In the genomic region with DNA sequence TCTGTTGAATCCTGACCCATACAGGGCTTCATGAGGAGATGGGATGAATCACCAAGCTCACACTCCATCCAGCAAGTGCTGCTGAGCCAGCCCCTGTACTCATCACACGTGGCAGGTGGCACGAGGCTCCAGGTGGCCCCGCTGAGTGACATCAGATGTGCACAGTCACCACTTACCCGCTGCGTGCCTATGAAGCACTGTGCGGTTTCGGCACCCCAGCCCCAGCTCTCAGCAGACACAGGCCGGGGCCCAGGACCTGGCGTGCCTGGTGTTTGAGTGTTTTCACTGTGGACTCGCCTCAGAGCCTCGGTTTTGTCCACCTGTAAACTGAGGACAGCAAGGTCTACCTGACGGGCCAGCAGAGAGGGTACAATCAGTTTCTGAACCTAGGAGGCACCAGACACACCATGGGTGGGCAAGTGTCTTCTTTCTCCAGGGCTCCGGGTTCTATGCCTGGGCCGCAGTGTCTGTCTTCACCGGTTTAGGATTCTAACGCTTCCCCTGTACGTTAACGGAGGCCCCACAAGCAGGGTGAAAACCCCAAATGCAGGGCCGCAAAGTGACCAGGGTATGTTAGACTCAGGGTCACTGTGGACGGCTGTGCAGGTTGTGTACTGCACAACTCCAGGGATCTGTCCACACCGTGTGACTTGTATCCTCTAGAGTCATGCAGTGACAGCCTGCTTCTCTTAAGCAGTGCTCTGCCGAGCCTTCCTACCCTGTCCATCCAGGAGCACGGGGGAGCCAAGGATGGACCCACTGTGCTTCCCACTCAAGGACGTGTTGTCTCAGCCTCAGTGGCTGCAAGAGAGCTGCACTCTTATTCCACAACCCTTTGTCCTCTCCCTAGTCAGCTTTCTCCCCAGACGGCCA, we compare ENCODE assay signal across 16 cellular contexts. TPM values are rescaled to one million over a fixed set of nuclear protein-coding genes. Genes with fewer than 3 reads are reported as not detected.
DNase-seq lines count a peak whose midpoint lies in the region; ATAC-seq and TF ChIP-seq lines count a peak whose summit lies in the region.
"Had no signal": no experiment of that assay in that cellular context is flagged by ENCODE, and none has a peak within 500 bp of the region (broad histone marks: within the 10 kb centered on the region; RNA-seq: fewer than 3 reads in every experiment).

No MANE protein-coding gene starts in this region.

- H3K27me3 ChIP-seq in right atrium auricular region (no peaks in the 10 kb centered on the region), left ventricle myocardium inferior (ENCODE audit: low read depth) (peaks cover 50% of the 10 kb centered on the region), lung (ENCODE audit: control insufficient read depth, insufficient read depth) (no peaks in the 10 kb centered on the region), vagina (no peaks in the 10 kb centered on the region), gastrocnemius medialis (peaks cover 10 to 14% (median 12%) of the 10 kb centered on the region in 3 donors)
- H3K27me3 ChIP-seq: neural progenitor cell had no signal

- H3K27ac ChIP-seq in right atrium auricular region = no peak overlapping the region
- H3K27ac ChIP-seq in left ventricle myocardium inferior (replicated peaks) = no peak overlapping the region
- 0 out of 2 replicates have a peak overlapping the region, but pooled peaks have one; percentile 11 for H3K27ac ChIP-seq in SK-N-MC
- H3K27ac ChIP-seq in lung (ENCODE audit: low read depth in 1 of 2, low read length in 1 of 2) = no peak overlapping the region
- no peak overlapping the region for H3K27ac ChIP-seq in vagina
- H3K27ac ChIP-seq in gastrocnemius medialis = no peak overlapping the region
- H3K27ac ChIP-seq: neural progenitor cell had no signal

- DNase-seq in right atrium auricular region (ENCODE audit: low spot score) = peak; percentile 57
- no peak for DNase-seq in left ventricle myocardium inferior
- no peak for DNase-seq in SK-N-MC (ENCODE audit: low read depth, low spot score)
- peak; percentile 24 for DNase-seq in lung (ENCODE audit: low spot score)
- peak; percentile 42 to 91 for DNase-seq in vagina (ENCODE audit: extremely low spot score in 2 of 2)
- no peak for DNase-seq in gastrocnemius medialis
- no peak for DNase-seq in stimulated activated naive CD8-positive, alpha-beta T cell treated with anti-CD3 and anti-CD28 coated beads, Interleukin-15, amount 100 ng/mL, for 72 hours
- DNase-seq in NCI-H510A (lab: John Stamatoyannopoulos, UW) = no peak
- DNase-seq: activated CD4-positive, alpha-beta memory T cell treated with anti-CD3 and anti-CD28 coated beads for 36 hours; H9; NCI-H1436; NCI-H446; retina had no signal

- H3K4me3 Mint-ChIP-seq in stimulated activated naive CD8-positive, alpha-beta T cell treated with anti-CD3 and anti-CD28 coated beads, Interleukin-15, amount 100 ng/mL, for 72 hours = no peak overlapping the region
- H3K4me3 Mint-ChIP-seq: activated CD4-positive, alpha-beta memory T cell treated with anti-CD3 and anti-CD28 coated beads for 36 hours; activated T-helper 17 cell treated with anti-CD3 and anti-CD28 coated beads, Interleukin-2, amount 50 U/mL, for 72 hours; H9; memory B cell; neural progenitor cell had no signal

- no peaks in the 10 kb centered on the region for H3K4me1 Mint-ChIP-seq in stimulated activated naive CD8-positive, alpha-beta T cell treated with anti-CD3 and anti-CD28 coated beads, Interleukin-15, amount 100 ng/mL, for 72 hours
- H3K4me1 Mint-ChIP-seq: activated T-helper 17 cell treated with anti-CD3 and anti-CD28 coated beads, Interleukin-2, amount 50 U/mL, for 72 hours; memory B cell had no signal

- no peak overlapping the region for H3K27ac Mint-ChIP-seq in stimulated activated naive CD8-positive, alpha-beta T cell treated with anti-CD3 and anti-CD28 coated beads, Interleukin-15, amount 100 ng/mL, for 72 hours
- H3K27ac Mint-ChIP-seq: activated CD4-positive, alpha-beta memory T cell treated with anti-CD3 and anti-CD28 coated beads for 36 hours; activated T-helper 17 cell treated with anti-CD3 and anti-CD28 coated beads, Interleukin-2, amount 50 U/mL, for 72 hours; H9; memory B cell; neural progenitor cell had no signal

- H3K9me3 ChIP-seq in right atrium auricular region (no peaks in the 10 kb centered on the region), left ventricle myocardium inferior (replicated peaks) (no peaks in the 10 kb centered on the region), SK-N-MC (ENCODE audit: low read depth, low read length) (no peaks in the 10 kb centered on the region), lung (ENCODE audit: control insufficient read depth in 2 of 2, insufficient read depth in 1 of 2, low read length in 1 of 2) (peaks cover 0 to 3% of the 10 kb centered on the region in 2 donors), vagina (no peaks in the 10 kb centered on the region), gastrocnemius medialis (no peaks in the 10 kb centered on the region)

- H3K36me3 ChIP-seq in right atrium auricular region = no peaks in the 10 kb centered on the region
- H3K36me3 ChIP-seq in left ventricle myocardium inferior = no peaks in the 10 kb centered on the region
- H3K36me3 ChIP-seq in SK-N-MC (ENCODE audit: insufficient read depth, low read length) = no peaks in the 10 kb centered on the region
- H3K36me3 ChIP-seq in lung (ENCODE audit: control insufficient read depth in 2 of 2, insufficient read depth in 2 of 2, low read length in 2 of 2) = no peaks in the 10 kb centered on the region
- no peaks in the 10 kb centered on the region for H3K36me3 ChIP-seq in vagina
- H3K36me3 ChIP-seq in gastrocnemius medialis = no peaks in the 10 kb centered on the region
- H3K36me3 ChIP-seq: neural progenitor cell had no signal

- no peaks in the 10 kb centered on the region for H3K9me3 Mint-ChIP-seq in stimulated activated naive CD8-positive, alpha-beta T cell treated with anti-CD3 and anti-CD28 coated beads, Interleukin-15, amount 100 ng/mL, for 72 hours
- H3K9me3 Mint-ChIP-seq: activated CD4-positive, alpha-beta memory T cell treated with anti-CD3 and anti-CD28 coated beads for 36 hours; activated T-helper 17 cell treated with anti-CD3 and anti-CD28 coated beads, Interleukin-2, amount 50 U/mL, for 72 hours; memory B cell had no signal

- H3K4me3 ChIP-seq in right atrium auricular region (no peak overlapping the region), left ventricle myocardium inferior (no peak overlapping the region), SK-N-MC (no peak overlapping the region), lung (no peak overlapping the region), vagina (no peak overlapping the region), gastrocnemius medialis (no peak overlapping the region)
- H3K4me3 ChIP-seq: neural progenitor cell had no signal

- in situ Hi-C loops in gastrocnemius medialis (cut with MboI; ENCODE audit: low sequenced_read_pairs in 4 of 4) = no loop called here

- TF ChIP-seq POLR2A in vagina (IDR thresholded peaks at IDR 0.05) = no peak
- TF ChIP-seq POLR2A in gastrocnemius medialis (IDR thresholded peaks at IDR 0.05) = no peak

- 90 to 93% methylated on average over 25 of the region's 25 CpGs for WGBS in lung, 2 donors

- no peaks in the 10 kb centered on the region for H3K27me3 Mint-ChIP-seq in stimulated activated naive CD8-positive, alpha-beta T cell treated with anti-CD3 and anti-CD28 coated beads, Interleukin-15, amount 100 ng/mL, for 72 hours

- TF ChIP-seq CTCF in right atrium auricular region (IDR thresholded peaks at IDR 0.05) = no peak
- no peak for TF ChIP-seq CTCF in left ventricle myocardium inferior (IDR thresholded peaks at IDR 0.05; ENCODE audit: borderline replicate concordance)
- TF ChIP-seq CTCF in lung (IDR thresholded peaks at IDR 0.05; ENCODE audit: control extremely low read depth, extremely low read depth) = no peak
- no peak for TF ChIP-seq CTCF in vagina (IDR thresholded peaks at IDR 0.05)
- TF ChIP-seq CTCF in gastrocnemius medialis (IDR thresholded peaks at IDR 0.05 in 4 of 5, conservative IDR thresholded peaks at IDR 0.05 in 1 of 5) = no peak

- H3K9ac ChIP-seq in SK-N-MC (ENCODE audit: insufficient read length) = no peak overlapping the region
- H3K9ac ChIP-seq: neural progenitor cell had no signal

- H3K4me1 ChIP-seq in right atrium auricular region (peaks cover 0 to 15% of the 10 kb centered on the region in 2 donors), left ventricle myocardium inferior (peaks cover 5% of the 10 kb centered on the region), lung (ENCODE audit: control insufficient read depth in 2 of 2, insufficient read depth in 2 of 2, low read length in 2 of 2) (peaks cover 0 to 2% of the 10 kb centered on the region in 2 donors), vagina (peaks cover 12% of the 10 kb centered on the region), gastrocnemius medialis (no peaks in the 10 kb centered on the region)
- H3K4me1 ChIP-seq: neural progenitor cell had no signal

- no peak for ATAC-seq in lung (ENCODE audit: insufficient read depth, low FRiP score)
- ATAC-seq in gastrocnemius medialis = no peak
- no peak for ATAC-seq in stimulated activated naive CD8-positive, alpha-beta T cell treated with anti-CD3 and anti-CD28 coated beads, Interleukin-15, amount 100 ng/mL, for 72 hours
- ATAC-seq: activated T-helper 17 cell treated with anti-CD3 and anti-CD28 coated beads, Interleukin-2, amount 50 U/mL, for 72 hours had no signal

- intact Hi-C loops in left ventricle myocardium inferior (cut with micrococcal nuclease) = no loop called here
- intact Hi-C loops in vagina (cut with DNase I) = no loop called here
- intact Hi-C loops in gastrocnemius medialis (cut with DNase I; ENCODE audit: low total_unique reads) = no loop called here

RNA-seq across cellular contexts. Expression of gene COL5A1, which starts 44.3 kb away (rescaled TPM):
- total RNA-seq in right atrium auricular region (10 to 100 TPM; 10.9 to 22.0 TPM), left ventricle myocardium inferior (13.9 TPM), lung (100 to 1,000 TPM in 1 of 2 donors, 10 to 100 TPM in 1; 96.6 to 169 TPM), vagina (36.6 TPM), gastrocnemius medialis (1 to 10 TPM; 1.6 to 2.8 (median 2.3) TPM)
- 10 to 100 TPM; 12.2 to 34.1 TPM for polyA plus RNA-seq in lung

Comparison
In these comparisons a context has a peak if more than half of its experiments do, and no peak if none do; other contexts are left out.
1. DNase-seq: peak in right atrium auricular region (single experiment), lung (single experiment) and vagina (2 of 2); none in left ventricle myocardium inferior (single experiment), SK-N-MC (single experiment), gastrocnemius medialis (0 of 2), stimulated activated naive CD8-positive, alpha-beta T cell treated with anti-CD3 and anti-CD28 coated beads, Interleukin-15, amount 100 ng/mL, for 72 hours (0 of 2) and NCI-H510A (single experiment).